ENCODE assay signal across 8 cellular contexts in the genomic region with DNA sequence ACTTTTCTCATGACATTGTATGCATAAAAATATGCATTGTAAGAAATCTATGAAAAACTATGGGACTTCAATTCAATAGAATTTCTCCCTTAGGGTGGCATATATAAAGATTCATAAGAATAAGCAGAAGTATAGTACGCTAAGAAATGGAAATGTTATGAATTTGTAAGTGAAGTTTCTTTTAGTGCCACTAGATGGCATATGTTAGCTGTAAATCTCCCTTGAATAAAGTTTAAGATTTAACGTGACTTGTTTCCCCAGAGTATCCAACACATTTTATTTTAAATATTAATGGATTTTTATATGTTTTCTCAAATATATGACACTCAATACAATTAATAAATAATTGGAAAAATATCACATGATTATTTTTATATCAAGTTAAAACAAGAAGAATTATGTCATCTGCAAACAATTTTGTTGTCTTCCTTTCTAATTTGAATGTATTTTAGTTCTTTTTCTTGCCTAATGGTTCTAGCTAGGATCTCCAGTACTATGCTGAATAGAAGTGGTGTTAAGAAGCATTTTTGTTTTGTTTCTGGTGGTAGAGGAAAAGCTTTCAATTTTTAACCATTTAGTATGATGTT.
DNase-seq lines count a peak whose midpoint lies in the region; ATAC-seq and TF ChIP-seq lines count a peak whose summit lies in the region.

No MANE protein-coding gene starts in this region.

- H3K4ac ChIP-seq in mesendoderm (ENCODE audit: low read depth, low read length) = no peak overlapping the region

- no peak overlapping the region for H3K27ac Mint-ChIP-seq in Calu3 (ENCODE audit: unreplicated experiment)

- H3K4me1 ChIP-seq in mucosa of descending colon (ENCODE audit: low read depth) (no peaks in the 10 kb centered on the region), mesendoderm (ENCODE audit: control insufficient read depth, low read depth, low read length) (no peaks in the 10 kb centered on the region)

- no peaks in the 10 kb centered on the region for H3K27me3 Mint-ChIP-seq in Calu3 (ENCODE audit: unreplicated experiment)

- no peaks in the 10 kb centered on the region for H3K79me1 ChIP-seq in mesendoderm (ENCODE audit: low read length)

- H3K27ac ChIP-seq in brain microvascular endothelial cell = no peak overlapping the region
- no peak overlapping the region for H3K27ac ChIP-seq in mesendoderm (ENCODE audit: low read depth, low read length)

- H3K23ac ChIP-seq in mesendoderm (ENCODE audit: low read length) = no peak overlapping the region

- H3K9me3 ChIP-seq in mucosa of descending colon = no peaks in the 10 kb centered on the region

- H4K8ac ChIP-seq in mesendoderm (ENCODE audit: low read depth, low read length) = no peak overlapping the region

- in situ Hi-C loops in brain microvascular endothelial cell (cut with HindIII; ENCODE audit: low pct_ligation_motif_present, low sequenced_read_pairs) = no loop called here

- no peak overlapping the region for H3K56ac ChIP-seq in mesendoderm (ENCODE audit: low read length)

- no peak overlapping the region for H3K4me3 Mint-ChIP-seq in Calu3 (ENCODE audit: low read depth, unreplicated experiment)

- H3K36me3 ChIP-seq in brain microvascular endothelial cell (replicated peaks) (no peaks in the 10 kb centered on the region), mucosa of descending colon (ENCODE audit: low read depth) (no peaks in the 10 kb centered on the region), mesendoderm (ENCODE audit: control insufficient read depth, insufficient read depth, low read length) (no peaks in the 10 kb centered on the region)

- H3K9ac ChIP-seq in mesendoderm (ENCODE audit: low read length) = no peak overlapping the region

- H2AK5ac ChIP-seq in mesendoderm (ENCODE audit: low read length) = no peak overlapping the region

- H3K4me2 ChIP-seq in mesendoderm (ENCODE audit: low read length) = no peak overlapping the region

- no peaks in the 10 kb centered on the region for H3K4me1 Mint-ChIP-seq in Calu3 (ENCODE audit: low read depth, unreplicated experiment)

- no peaks in the 10 kb centered on the region for H3K36me3 Mint-ChIP-seq in Calu3 (ENCODE audit: insufficient read depth, unreplicated experiment)

- H4K5ac ChIP-seq in mesendoderm (ENCODE audit: low read length) = no peak overlapping the region

- no peak overlapping the region for H2BK15ac ChIP-seq in mesendoderm (replicated peaks; ENCODE audit: low read depth)

- TF ChIP-seq CTCF in brain microvascular endothelial cell (IDR thresholded peaks at IDR 0.05; ENCODE audit: low read depth, low read length, missing control alignments) (peak; percentile 9), mucosa of descending colon (IDR thresholded peaks at IDR 0.05) (peak; percentile 9), Calu3 (IDR thresholded peaks at IDR 0.05; ENCODE audit: unreplicated experiment) (no peak)

- H2BK120ac ChIP-seq in mesendoderm (ENCODE audit: low read depth, low read length) = no peak overlapping the region

- ATAC-seq in GM21390 (IDR thresholded peaks at IDR 0.05; ENCODE audit: unreplicated experiment) (peak; percentile 75), mucosa of descending colon (no peak)

- no peak overlapping the region for H3K18ac ChIP-seq in mesendoderm (ENCODE audit: low read length)

- no peaks in the 10 kb centered on the region for H3K79me2 ChIP-seq in mesendoderm (ENCODE audit: control insufficient read depth, insufficient read depth, low read length)

- intact Hi-C loops in mucosa of descending colon (cut with DNase I, micrococcal nuclease) = loop anchor here in 1 of 2 donors (10.0 kb wide), 1 partner anchor 472 kb away; no protein-coding TSS in a partner anchor
- intact Hi-C loops in Calu3 (cut with micrococcal nuclease; ENCODE audit: unreplicated experiment) = loop anchor here (5.0 kb wide), 1 partner anchor 535 kb away; no protein-coding TSS in a partner anchor

- H3K27me3 ChIP-seq in brain microvascular endothelial cell (replicated peaks) (no peaks in the 10 kb centered on the region), mesendoderm (ENCODE audit: insufficient read depth, low read length, poor library complexity) (no peaks in the 10 kb centered on the region)

- DNase-seq in CD1c-positive myeloid dendritic cell (ENCODE audit: extremely low spot score) (peak; percentile 55), NCI-H146 treated with DMSO at 0.1 percent for 48 hours (lab: John Stamatoyannopoulos, UW; ENCODE audit: unreplicated experiment) (peak; percentile 27), brain microvascular endothelial cell (no peak), mucosa of descending colon (no peak), GM19240 (ENCODE audit: insufficient read length, low spot score) (no peak), Calu3 (no peak), mesendoderm (no peak)

- no peak overlapping the region for H3K4me3 ChIP-seq in brain microvascular endothelial cell (ENCODE audit: low read depth, low read length)
- no peak overlapping the region for H3K4me3 ChIP-seq in mucosa of descending colon
- H3K4me3 ChIP-seq in mesendoderm (ENCODE audit: low read length) = no peak overlapping the region

- no CpG with 5 or more reads among the region's 2 CpGs for WGBS in mesendoderm (ENCODE audit: extremely low coverage, insufficient coverage, low lambda C conversion rate)

- no peaks in the 10 kb centered on the region for H3K9me3 Mint-ChIP-seq in Calu3 (ENCODE audit: low read depth, unreplicated experiment)

- no peak overlapping the region for H2BK5ac ChIP-seq in mesendoderm (ENCODE audit: low read length)

- BruUV-seq in Calu3 (replicated peaks; lab: Mats Ljungman, UMichigan) = no TSS peak

- CTCF ChIA-PET in Calu3 (lab: Charles Lee) = interaction anchor here (1.3 kb wide), 1 partner anchor 230 kb away, joined by 3 read pairs; no protein-coding TSS in a partner anchor

Comparison
In these comparisons a context has a peak if more than half of its experiments do, and no peak if none do; other contexts are left out.
1. DNase-seq: peak in CD1c-positive myeloid dendritic cell (single experiment) and NCI-H146 treated with DMSO at 0.1 percent for 48 hours (single experiment); none in brain microvascular endothelial cell (single experiment), mucosa of descending colon (0 of 3), GM19240 (single experiment), Calu3 (single experiment) and mesendoderm (single experiment).